Comparison of ENCODE assay signal across 1 cellular context in the genomic region with DNA sequence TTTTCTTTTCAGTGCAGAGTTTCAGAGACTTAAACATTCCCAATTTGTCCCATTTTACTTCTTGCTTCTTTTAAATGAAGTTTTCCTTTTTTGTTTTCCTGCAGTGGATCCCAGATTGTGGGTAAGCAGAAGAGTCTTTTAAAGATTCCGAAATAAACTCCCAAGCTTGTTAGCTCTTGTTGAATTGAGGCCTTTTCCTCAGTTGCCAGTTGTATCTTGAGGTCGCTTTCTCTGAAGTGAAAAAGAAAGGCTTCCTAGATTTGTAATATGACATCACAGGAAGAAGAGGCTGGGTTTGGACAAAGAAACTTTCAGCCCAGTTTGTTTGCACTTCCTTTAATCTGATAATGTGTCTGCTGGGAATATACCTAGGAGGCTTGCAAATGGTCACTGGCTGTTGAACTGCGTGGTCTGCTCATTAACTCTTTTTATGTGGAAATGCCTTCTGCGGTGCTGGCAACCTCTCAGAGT.
TF ChIP-seq lines count a peak whose summit lies in the region.

A gene with protein sequence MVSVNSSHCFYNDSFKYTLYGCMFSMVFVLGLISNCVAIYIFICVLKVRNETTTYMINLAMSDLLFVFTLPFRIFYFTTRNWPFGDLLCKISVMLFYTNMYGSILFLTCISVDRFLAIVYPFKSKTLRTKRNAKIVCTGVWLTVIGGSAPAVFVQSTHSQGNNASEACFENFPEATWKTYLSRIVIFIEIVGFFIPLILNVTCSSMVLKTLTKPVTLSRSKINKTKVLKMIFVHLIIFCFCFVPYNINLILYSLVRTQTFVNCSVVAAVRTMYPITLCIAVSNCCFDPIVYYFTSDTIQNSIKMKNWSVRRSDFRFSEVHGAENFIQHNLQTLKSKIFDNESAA (minus strand): TSS at position 233 of the 471 bp plus-strand sequence. CDS start 690 bp downstream, outside the sequence.

TF ChIP-seq in HepG2, 621 proteins besides CTCF, POLR2A, EP300 and RAD21 (continued from another document):
- TF ChIP-seq, protein P1, sequence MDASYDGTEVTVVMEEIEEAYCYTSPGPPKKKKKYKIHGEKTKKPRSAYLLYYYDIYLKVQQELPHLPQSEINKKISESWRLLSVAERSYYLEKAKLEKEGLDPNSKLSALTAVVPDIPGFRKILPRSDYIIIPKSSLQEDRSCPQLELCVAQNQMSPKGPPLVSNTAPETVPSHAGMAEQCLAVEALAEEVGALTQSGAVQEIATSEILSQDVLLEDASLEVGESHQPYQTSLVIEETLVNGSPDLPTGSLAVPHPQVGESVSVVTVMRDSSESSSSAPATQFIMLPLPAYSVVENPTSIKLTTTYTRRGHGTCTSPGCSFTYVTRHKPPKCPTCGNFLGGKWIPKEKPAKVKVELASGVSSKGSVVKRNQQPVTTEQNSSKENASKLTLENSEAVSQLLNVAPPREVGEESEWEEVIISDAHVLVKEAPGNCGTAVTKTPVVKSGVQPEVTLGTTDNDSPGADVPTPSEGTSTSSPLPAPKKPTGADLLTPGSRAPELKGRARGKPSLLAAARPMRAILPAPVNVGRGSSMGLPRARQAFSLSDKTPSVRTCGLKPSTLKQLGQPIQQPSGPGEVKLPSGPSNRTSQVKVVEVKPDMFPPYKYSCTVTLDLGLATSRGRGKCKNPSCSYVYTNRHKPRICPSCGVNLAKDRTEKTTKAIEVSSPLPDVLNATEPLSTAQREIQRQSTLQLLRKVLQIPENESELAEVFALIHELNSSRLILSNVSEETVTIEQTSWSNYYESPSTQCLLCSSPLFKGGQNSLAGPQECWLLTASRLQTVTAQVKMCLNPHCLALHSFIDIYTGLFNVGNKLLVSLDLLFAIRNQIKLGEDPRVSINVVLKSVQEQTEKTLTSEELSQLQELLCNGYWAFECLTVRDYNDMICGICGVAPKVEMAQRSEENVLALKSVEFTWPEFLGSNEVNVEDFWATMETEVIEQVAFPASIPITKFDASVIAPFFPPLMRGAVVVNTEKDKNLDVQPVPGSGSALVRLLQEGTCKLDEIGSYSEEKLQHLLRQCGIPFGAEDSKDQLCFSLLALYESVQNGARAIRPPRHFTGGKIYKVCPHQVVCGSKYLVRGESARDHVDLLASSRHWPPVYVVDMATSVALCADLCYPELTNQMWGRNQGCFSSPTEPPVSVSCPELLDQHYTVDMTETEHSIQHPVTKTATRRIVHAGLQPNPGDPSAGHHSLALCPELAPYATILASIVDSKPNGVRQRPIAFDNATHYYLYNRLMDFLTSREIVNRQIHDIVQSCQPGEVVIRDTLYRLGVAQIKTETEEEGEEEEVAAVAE (CRISPR knock-in tag; IDR thresholded peaks at IDR 0.05; ENCODE audit: borderline replicate concordance), result 0 out of 2 replicates have a peak, but pooled peaks have one; percentile 57
- peak; percentile 61 for TF ChIP-seq RXRB (CRISPR knock-in tag; IDR thresholded peaks at IDR 0.05; ENCODE audit: borderline replicate concordance)
- no peak for TF ChIP-seq ZNF432 (CRISPR knock-in tag; IDR thresholded peaks at IDR 0.05; ENCODE audit: borderline replicate concordance)
- TF ChIP-seq DMAP1 (CRISPR knock-in tag; IDR thresholded peaks at IDR 0.05), result peak; percentile 40; the same call in 1 of the 2 replicates
- no peak for TF ChIP-seq SMC3 (IDR thresholded peaks at IDR 0.05; ENCODE audit: low read length)
- TF ChIP-seq, protein P2, sequence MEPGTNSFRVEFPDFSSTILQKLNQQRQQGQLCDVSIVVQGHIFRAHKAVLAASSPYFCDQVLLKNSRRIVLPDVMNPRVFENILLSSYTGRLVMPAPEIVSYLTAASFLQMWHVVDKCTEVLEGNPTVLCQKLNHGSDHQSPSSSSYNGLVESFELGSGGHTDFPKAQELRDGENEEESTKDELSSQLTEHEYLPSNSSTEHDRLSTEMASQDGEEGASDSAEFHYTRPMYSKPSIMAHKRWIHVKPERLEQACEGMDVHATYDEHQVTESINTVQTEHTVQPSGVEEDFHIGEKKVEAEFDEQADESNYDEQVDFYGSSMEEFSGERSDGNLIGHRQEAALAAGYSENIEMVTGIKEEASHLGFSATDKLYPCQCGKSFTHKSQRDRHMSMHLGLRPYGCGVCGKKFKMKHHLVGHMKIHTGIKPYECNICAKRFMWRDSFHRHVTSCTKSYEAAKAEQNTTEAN (CRISPR knock-in tag; conservative IDR thresholded peaks at IDR 0.05), result no peak
- TF ChIP-seq, protein P3, sequence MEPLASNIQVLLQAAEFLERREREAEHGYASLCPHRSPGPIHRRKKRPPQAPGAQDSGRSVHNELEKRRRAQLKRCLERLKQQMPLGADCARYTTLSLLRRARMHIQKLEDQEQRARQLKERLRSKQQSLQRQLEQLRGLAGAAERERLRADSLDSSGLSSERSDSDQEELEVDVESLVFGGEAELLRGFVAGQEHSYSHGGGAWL (CRISPR knock-in tag; IDR thresholded peaks at IDR 0.05), result no peak
- TF ChIP-seq GATAD1 (CRISPR knock-in tag; IDR thresholded peaks at IDR 0.05), result no peak
- TF ChIP-seq ZNF468 (CRISPR knock-in tag; IDR thresholded peaks at IDR 0.05), result no peak
- TF ChIP-seq ZNF792 (CRISPR knock-in tag; IDR thresholded peaks at IDR 0.05), result peak; percentile 76; the same call in 1 of the 2 replicates
